8 cellular contexts compared by ENCODE assay signal in genomic region chrX:12791253-12792228, GRCh38. TPM values are rescaled to one million over a fixed set of nuclear protein-coding genes. Genes with fewer than 3 reads are reported as not detected.
DNase-seq lines count a peak whose midpoint lies in the region; ATAC-seq and TF ChIP-seq lines count a peak whose summit lies in the region.

Gene PRPS2 (plus strand): TSS chrX:12791412. CDS start chrX:12791498, 86 bp downstream.

- H3K4me3 Mint-ChIP-seq in activated CD8-positive, alpha-beta T cell treated with anti-CD3 and anti-CD28 coated beads for 36 hours = peak within 1 kb of the TSS; percentile 82

- no peak for TF ChIP-seq CTCF in activated CD8-positive, alpha-beta T cell treated with anti-CD3 and anti-CD28 coated beads for 36 hours (IDR thresholded peaks at IDR 0.05)

- POLR2A ChIA-PET in activated CD8-positive, alpha-beta T cell treated with anti-CD3 and anti-CD28 coated beads for 36 hours (lab: Charles Lee) = interaction anchor here (0.7 to 3.0 kb wide), 2 partner anchors 11 to 14 kb away, joined by 4 to 17 read pairs; no protein-coding TSS in a partner anchor

- peak; percentile 84 for ATAC-seq in HG03045 (IDR thresholded peaks at IDR 0.05; ENCODE audit: unreplicated experiment)
- peak; percentile 91 for ATAC-seq in activated CD8-positive, alpha-beta T cell treated with anti-CD3 and anti-CD28 coated beads for 36 hours

- intact Hi-C loops in activated CD8-positive, alpha-beta T cell treated with anti-CD3 and anti-CD28 coated beads for 36 hours (cut with micrococcal nuclease) = no loop called here

- H3K36me3 ChIP-seq in effector memory CD4-positive, alpha-beta T cell (ENCODE audit: control insufficient read depth, insufficient read depth, low read length) = no peaks in the 10 kb centered on the region

- H3K27me3 ChIP-seq in effector memory CD4-positive, alpha-beta T cell (replicated peaks; ENCODE audit: control insufficient read depth, insufficient read depth, low read length, poor library complexity, severe bottlenecking) = no peaks in the 10 kb centered on the region

- no peaks in the 10 kb centered on the region for H3K27me3 Mint-ChIP-seq in activated CD8-positive, alpha-beta T cell treated with anti-CD3 and anti-CD28 coated beads for 36 hours

- peak within 1 kb of the TSS; percentile 69 for H3K4me3 ChIP-seq in effector memory CD4-positive, alpha-beta T cell (ENCODE audit: insufficient read depth, low read depth, low read length, poor library complexity, severe bottlenecking)

- H3K27ac ChIP-seq in effector memory CD4-positive, alpha-beta T cell (ENCODE audit: insufficient read depth, low read length, poor library complexity, severe bottlenecking) = peak within 1 kb of the TSS; percentile 42

- peaks cover 27% of the 10 kb centered on the region for H3K4me1 Mint-ChIP-seq in activated CD8-positive, alpha-beta T cell treated with anti-CD3 and anti-CD28 coated beads for 36 hours (ENCODE audit: low read depth)

- DNase-seq in NCI-H2107 treated with DMSO at 0.1 percent for 48 hours (lab: John Stamatoyannopoulos, UW; ENCODE audit: unreplicated experiment) = peak; percentile 59
- no peak for DNase-seq in NCI-H2107 (lab: John Stamatoyannopoulos, UW)
- peak; percentile 61 to 66 for DNase-seq in NCI-H524 (lab: John Stamatoyannopoulos, UW)
- DNase-seq in activated CD8-positive, alpha-beta T cell treated with anti-CD3 and anti-CD28 coated beads for 36 hours = peak; percentile 78
- DNase-seq in effector memory CD4-positive, alpha-beta T cell = peak; percentile 43 to 57 (median 49)
- no peak for DNase-seq in mesenteric fat pad (ENCODE audit: low spot score)
- peak; percentile 30 for DNase-seq in stimulated activated CD8-positive, alpha-beta memory T cell treated with anti-CD3 and anti-CD28 coated beads, Interleukin-15, amount 100 ng/mL, for 24 hours (ENCODE audit: low read depth)

- H3K36me3 Mint-ChIP-seq in activated CD8-positive, alpha-beta T cell treated with anti-CD3 and anti-CD28 coated beads for 36 hours (ENCODE audit: low read depth) = peaks cover 29% of the 10 kb centered on the region

- CTCF ChIA-PET in activated CD8-positive, alpha-beta T cell treated with anti-CD3 and anti-CD28 coated beads for 36 hours (lab: Charles Lee) = interaction anchor here (0.6 to 4.1 kb wide), 8 partner anchors 12 to 696 kb away, joined by 3 to 35 read pairs (median 4); no protein-coding TSS in a partner anchor

- no peaks in the 10 kb centered on the region for H3K9me3 ChIP-seq in effector memory CD4-positive, alpha-beta T cell (ENCODE audit: control insufficient read depth, low read length)

- H3K27ac Mint-ChIP-seq in activated CD8-positive, alpha-beta T cell treated with anti-CD3 and anti-CD28 coated beads for 36 hours = peak within 1 kb of the TSS; percentile 86

- no peaks in the 10 kb centered on the region for H3K9me3 Mint-ChIP-seq in activated CD8-positive, alpha-beta T cell treated with anti-CD3 and anti-CD28 coated beads for 36 hours

- H3K4me1 ChIP-seq in effector memory CD4-positive, alpha-beta T cell (ENCODE audit: control insufficient read depth, insufficient read depth, low read length, poor library complexity, severe bottlenecking) = no peaks in the 10 kb centered on the region

RNA-seq across cellular contexts. Expression of gene PRPS2, which starts in this region (rescaled TPM):
- total RNA-seq in activated CD8-positive, alpha-beta T cell treated with anti-CD3 and anti-CD28 coated beads for 36 hours = 100 to 1,000 TPM; 110 to 114 TPM
- total RNA-seq in mesenteric fat pad = 17.6 TPM

Comparison
In these comparisons a context has a peak if more than half of its experiments do, and no peak if none do; other contexts are left out.
1. DNase-seq: peak in NCI-H2107 treated with DMSO at 0.1 percent for 48 hours (single experiment), NCI-H524 (2 of 2), activated CD8-positive, alpha-beta T cell treated with anti-CD3 and anti-CD28 coated beads for 36 hours (single experiment), effector memory CD4-positive, alpha-beta T cell (3 of 3) and stimulated activated CD8-positive, alpha-beta memory T cell treated with anti-CD3 and anti-CD28 coated beads, Interleukin-15, amount 100 ng/mL, for 24 hours (single experiment); none in NCI-H2107 (single experiment) and mesenteric fat pad (single experiment).